Comparison of ENCODE assay signal across 1 cellular context in the genomic region with DNA sequence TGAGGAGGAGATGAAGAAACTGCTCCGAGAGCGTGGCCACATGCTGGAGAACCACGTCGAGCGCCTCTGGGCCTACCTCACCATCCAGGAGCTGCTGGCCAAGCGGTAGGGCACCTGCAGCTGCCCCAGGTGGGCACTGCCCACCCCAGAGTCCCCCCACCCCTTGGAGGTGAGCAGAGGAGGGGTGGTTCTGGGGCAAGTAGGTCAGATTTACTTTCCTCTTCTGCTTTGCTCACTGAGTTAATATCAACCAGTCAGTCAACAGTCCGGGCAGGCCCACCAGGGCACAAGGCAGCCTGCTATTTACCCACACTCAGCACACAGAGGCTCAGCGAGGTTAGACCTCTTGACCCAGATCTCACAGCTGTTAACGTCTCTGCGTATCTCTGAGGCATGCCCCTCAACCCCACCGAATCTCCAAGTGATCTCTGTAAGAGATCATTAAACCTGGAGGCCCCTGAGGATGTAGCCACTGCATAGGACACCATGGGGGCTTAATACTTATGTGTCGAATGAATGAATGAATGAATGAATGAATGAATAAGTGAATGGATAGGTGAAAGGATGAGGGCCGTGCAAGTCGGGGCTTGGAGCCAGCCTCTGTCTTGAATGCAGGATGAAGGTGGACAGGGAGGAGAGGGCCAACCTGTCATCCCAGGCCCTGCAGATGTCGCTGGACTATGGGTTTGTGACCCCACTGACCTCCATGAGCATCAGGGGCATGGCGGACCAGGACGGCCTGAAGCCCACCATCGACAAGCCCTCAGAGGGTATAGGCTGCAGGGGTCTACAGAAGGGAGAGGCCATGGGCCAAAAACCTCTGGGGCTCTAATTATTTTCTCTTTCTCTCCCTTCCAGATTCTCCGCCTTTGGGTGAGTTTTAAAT.
A peak's percentile ranks its signal among the peaks of the same experiment; 100 is the strongest.
TF ChIP-seq lines count a peak whose summit lies in the region.

No MANE protein-coding gene starts in this region.

TF ChIP-seq in HepG2, 621 proteins besides CTCF, POLR2A, EP300 and RAD21 (continued from another document and continues in another):
- TF ChIP-seq, protein P1, sequence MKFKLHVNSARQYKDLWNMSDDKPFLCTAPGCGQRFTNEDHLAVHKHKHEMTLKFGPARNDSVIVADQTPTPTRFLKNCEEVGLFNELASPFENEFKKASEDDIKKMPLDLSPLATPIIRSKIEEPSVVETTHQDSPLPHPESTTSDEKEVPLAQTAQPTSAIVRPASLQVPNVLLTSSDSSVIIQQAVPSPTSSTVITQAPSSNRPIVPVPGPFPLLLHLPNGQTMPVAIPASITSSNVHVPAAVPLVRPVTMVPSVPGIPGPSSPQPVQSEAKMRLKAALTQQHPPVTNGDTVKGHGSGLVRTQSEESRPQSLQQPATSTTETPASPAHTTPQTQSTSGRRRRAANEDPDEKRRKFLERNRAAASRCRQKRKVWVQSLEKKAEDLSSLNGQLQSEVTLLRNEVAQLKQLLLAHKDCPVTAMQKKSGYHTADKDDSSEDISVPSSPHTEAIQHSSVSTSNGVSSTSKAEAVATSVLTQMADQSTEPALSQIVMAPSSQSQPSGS (CRISPR knock-in tag; IDR thresholded peaks at IDR 0.05): no peak
- TF ChIP-seq, protein P2, sequence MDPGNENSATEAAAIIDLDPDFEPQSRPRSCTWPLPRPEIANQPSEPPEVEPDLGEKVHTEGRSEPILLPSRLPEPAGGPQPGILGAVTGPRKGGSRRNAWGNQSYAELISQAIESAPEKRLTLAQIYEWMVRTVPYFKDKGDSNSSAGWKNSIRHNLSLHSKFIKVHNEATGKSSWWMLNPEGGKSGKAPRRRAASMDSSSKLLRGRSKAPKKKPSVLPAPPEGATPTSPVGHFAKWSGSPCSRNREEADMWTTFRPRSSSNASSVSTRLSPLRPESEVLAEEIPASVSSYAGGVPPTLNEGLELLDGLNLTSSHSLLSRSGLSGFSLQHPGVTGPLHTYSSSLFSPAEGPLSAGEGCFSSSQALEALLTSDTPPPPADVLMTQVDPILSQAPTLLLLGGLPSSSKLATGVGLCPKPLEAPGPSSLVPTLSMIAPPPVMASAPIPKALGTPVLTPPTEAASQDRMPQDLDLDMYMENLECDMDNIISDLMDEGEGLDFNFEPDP (CRISPR knock-in tag; conservative IDR thresholded peaks at IDR 0.05): no peak
- TF ChIP-seq, protein P3, sequence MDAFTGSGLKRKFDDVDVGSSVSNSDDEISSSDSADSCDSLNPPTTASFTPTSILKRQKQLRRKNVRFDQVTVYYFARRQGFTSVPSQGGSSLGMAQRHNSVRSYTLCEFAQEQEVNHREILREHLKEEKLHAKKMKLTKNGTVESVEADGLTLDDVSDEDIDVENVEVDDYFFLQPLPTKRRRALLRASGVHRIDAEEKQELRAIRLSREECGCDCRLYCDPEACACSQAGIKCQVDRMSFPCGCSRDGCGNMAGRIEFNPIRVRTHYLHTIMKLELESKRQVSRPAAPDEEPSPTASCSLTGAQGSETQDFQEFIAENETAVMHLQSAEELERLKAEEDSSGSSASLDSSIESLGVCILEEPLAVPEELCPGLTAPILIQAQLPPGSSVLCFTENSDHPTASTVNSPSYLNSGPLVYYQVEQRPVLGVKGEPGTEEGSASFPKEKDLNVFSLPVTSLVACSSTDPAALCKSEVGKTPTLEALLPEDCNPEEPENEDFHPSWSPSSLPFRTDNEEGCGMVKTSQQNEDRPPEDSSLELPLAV (CRISPR knock-in tag; conservative IDR thresholded peaks at IDR 0.05; ENCODE audit: low read depth): no peak
- no peak for TF ChIP-seq ZNF83 (CRISPR knock-in tag; IDR thresholded peaks at IDR 0.05; ENCODE audit: borderline replicate concordance)
- no peak for TF ChIP-seq ZNF34 (CRISPR knock-in tag; IDR thresholded peaks at IDR 0.05; ENCODE audit: borderline replicate concordance)
- TF ChIP-seq, protein P4, sequence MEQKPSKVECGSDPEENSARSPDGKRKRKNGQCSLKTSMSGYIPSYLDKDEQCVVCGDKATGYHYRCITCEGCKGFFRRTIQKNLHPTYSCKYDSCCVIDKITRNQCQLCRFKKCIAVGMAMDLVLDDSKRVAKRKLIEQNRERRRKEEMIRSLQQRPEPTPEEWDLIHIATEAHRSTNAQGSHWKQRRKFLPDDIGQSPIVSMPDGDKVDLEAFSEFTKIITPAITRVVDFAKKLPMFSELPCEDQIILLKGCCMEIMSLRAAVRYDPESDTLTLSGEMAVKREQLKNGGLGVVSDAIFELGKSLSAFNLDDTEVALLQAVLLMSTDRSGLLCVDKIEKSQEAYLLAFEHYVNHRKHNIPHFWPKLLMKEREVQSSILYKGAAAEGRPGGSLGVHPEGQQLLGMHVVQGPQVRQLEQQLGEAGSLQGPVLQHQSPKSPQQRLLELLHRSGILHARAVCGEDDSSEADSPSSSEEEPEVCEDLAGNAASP (CRISPR knock-in tag; IDR thresholded peaks at IDR 0.05; ENCODE audit: borderline replicate concordance): peak; percentile 45; the same call in 1 of the 2 replicates
- TF ChIP-seq ATF5 (CRISPR knock-in tag; IDR thresholded peaks at IDR 0.05; ENCODE audit: low read depth): no peak
- TF ChIP-seq, protein P5, sequence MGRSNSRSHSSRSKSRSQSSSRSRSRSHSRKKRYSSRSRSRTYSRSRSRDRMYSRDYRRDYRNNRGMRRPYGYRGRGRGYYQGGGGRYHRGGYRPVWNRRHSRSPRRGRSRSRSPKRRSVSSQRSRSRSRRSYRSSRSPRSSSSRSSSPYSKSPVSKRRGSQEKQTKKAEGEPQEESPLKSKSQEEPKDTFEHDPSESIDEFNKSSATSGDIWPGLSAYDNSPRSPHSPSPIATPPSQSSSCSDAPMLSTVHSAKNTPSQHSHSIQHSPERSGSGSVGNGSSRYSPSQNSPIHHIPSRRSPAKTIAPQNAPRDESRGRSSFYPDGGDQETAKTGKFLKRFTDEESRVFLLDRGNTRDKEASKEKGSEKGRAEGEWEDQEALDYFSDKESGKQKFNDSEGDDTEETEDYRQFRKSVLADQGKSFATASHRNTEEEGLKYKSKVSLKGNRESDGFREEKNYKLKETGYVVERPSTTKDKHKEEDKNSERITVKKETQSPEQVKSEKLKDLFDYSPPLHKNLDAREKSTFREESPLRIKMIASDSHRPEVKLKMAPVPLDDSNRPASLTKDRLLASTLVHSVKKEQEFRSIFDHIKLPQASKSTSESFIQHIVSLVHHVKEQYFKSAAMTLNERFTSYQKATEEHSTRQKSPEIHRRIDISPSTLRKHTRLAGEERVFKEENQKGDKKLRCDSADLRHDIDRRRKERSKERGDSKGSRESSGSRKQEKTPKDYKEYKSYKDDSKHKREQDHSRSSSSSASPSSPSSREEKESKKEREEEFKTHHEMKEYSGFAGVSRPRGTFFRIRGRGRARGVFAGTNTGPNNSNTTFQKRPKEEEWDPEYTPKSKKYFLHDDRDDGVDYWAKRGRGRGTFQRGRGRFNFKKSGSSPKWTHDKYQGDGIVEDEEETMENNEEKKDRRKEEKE (IDR thresholded peaks at IDR 0.05): no peak
- no peak for TF ChIP-seq MATR3 (CRISPR knock-in tag; IDR thresholded peaks at IDR 0.05)
- TF ChIP-seq, protein P6, sequence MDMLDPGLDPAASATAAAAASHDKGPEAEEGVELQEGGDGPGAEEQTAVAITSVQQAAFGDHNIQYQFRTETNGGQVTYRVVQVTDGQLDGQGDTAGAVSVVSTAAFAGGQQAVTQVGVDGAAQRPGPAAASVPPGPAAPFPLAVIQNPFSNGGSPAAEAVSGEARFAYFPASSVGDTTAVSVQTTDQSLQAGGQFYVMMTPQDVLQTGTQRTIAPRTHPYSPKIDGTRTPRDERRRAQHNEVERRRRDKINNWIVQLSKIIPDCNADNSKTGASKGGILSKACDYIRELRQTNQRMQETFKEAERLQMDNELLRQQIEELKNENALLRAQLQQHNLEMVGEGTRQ (IDR thresholded peaks at IDR 0.05; ENCODE audit: low read depth, low read length): no peak
- TF ChIP-seq, protein P6 (CRISPR knock-in tag; IDR thresholded peaks at IDR 0.05; ENCODE audit: borderline replicate concordance): no peak; the same call in 1 of the 2 replicates
- TF ChIP-seq ZNF770 (CRISPR knock-in tag; IDR thresholded peaks at IDR 0.05): no peak
- no peak for TF ChIP-seq ZNF460 (CRISPR knock-in tag; IDR thresholded peaks at IDR 0.05; ENCODE audit: borderline replicate concordance)
- TF ChIP-seq IKZF1 (IDR thresholded peaks at IDR 0.05): no peak
- TF ChIP-seq ZNF572 (CRISPR knock-in tag; IDR thresholded peaks at IDR 0.05): no peak
- TF ChIP-seq SETDB1 (CRISPR knock-in tag; IDR thresholded peaks at IDR 0.05; ENCODE audit: borderline replicate concordance): no peak
- no peak for TF ChIP-seq ZNF354B (CRISPR knock-in tag; IDR thresholded peaks at IDR 0.05)
- no peak for TF ChIP-seq FIP1L1 (IDR thresholded peaks at IDR 0.05; ENCODE audit: borderline replicate concordance, insufficient read depth, low read depth, low read length)
- no peak for TF ChIP-seq CREM (IDR thresholded peaks at IDR 0.05)
- TF ChIP-seq CREM (CRISPR knock-in tag; IDR thresholded peaks at IDR 0.05): no peak
- TF ChIP-seq SNAPC2 (CRISPR knock-in tag; IDR thresholded peaks at IDR 0.05): 0 out of 2 replicates have a peak, but pooled peaks have one; percentile 28
- no peak for TF ChIP-seq ZBTB26 (CRISPR knock-in tag; IDR thresholded peaks at IDR 0.05; ENCODE audit: borderline replicate concordance)
- no peak for TF ChIP-seq ZNF614 (CRISPR knock-in tag; IDR thresholded peaks at IDR 0.05; ENCODE audit: borderline replicate concordance)
- TF ChIP-seq GFI1 (CRISPR knock-in tag; IDR thresholded peaks at IDR 0.05; ENCODE audit: borderline replicate concordance): no peak; the same call in 1 of the 2 replicates
- TF ChIP-seq HBP1 (CRISPR knock-in tag; IDR thresholded peaks at IDR 0.05; ENCODE audit: low read depth): no peak
- TF ChIP-seq SMAD1 (CRISPR knock-in tag; IDR thresholded peaks at IDR 0.05; ENCODE audit: borderline replicate concordance, low read depth): no peak
- no peak for TF ChIP-seq ZNF563 (CRISPR knock-in tag; IDR thresholded peaks at IDR 0.05)
- peak; percentile 45 for TF ChIP-seq ZFX (CRISPR knock-in tag; IDR thresholded peaks at IDR 0.05; ENCODE audit: low read depth)
- TF ChIP-seq EED (CRISPR knock-in tag; IDR thresholded peaks at IDR 0.05): no peak
- TF ChIP-seq HMG20A (CRISPR knock-in tag; IDR thresholded peaks at IDR 0.05; ENCODE audit: borderline replicate concordance): peak; percentile 66; the same call in 1 of the 2 replicates
- no peak for TF ChIP-seq NFYC (CRISPR knock-in tag; IDR thresholded peaks at IDR 0.05)
- no peak for TF ChIP-seq ZNF468 (CRISPR knock-in tag; IDR thresholded peaks at IDR 0.05)
- TF ChIP-seq PRPF4 (IDR thresholded peaks at IDR 0.05; ENCODE audit: low read depth, low read length, poor library complexity, severe bottlenecking): no peak
- no peak for TF ChIP-seq MNT (IDR thresholded peaks at IDR 0.05)
